1 cellular context compared by ENCODE assay signal in the genomic region with DNA sequence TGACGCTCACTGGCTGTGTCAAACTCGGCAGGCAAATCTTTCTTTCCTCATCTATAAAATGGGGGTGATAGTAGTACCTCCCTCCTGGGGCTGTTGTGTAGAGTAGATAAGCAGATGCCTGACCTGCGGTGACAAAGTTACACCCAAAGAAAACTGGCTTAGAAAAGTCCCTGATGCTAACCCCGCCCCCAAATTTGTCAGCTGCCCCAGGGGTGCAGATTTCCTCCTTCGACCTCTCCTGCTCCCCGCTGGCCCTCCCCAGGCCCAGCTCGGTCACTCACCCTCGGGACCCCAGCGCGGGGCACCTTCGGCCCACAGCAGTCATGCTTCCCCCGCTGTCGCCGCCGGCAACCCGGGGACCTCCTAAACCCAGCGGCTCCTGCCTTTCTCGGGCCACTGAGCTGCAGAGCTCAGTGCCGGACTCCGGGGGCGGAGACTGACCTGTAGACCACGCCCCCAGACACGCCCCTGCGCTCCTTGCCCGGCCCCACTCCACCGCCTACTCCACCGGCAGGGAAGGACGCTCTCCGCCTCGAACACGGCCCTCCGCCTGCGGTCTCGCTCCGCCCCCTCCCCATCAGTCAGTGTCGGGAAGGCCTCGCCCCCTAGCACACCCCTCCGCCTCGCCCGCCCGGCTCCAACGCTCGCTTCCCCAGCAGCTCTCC.
TF ChIP-seq lines count a peak whose summit lies in the region.

No MANE protein-coding gene starts in this region.

TF ChIP-seq in HepG2, 621 proteins besides CTCF, POLR2A, EP300 and RAD21 (continued from another document):
- TF ChIP-seq ZFY (CRISPR knock-in tag; IDR thresholded peaks at IDR 0.05) (0 out of 2 replicates have a peak, but pooled peaks have one; percentile 16), NFKB2 (CRISPR knock-in tag; IDR thresholded peaks at IDR 0.05; ENCODE audit: borderline replicate concordance) (peak; percentile 44; the same call in 1 of the 2 replicates), SP5 (CRISPR knock-in tag; IDR thresholded peaks at IDR 0.05; ENCODE audit: borderline replicate concordance, low read depth) (peak; percentile 84; the same call in 1 of the 2 replicates), ZNF75D (CRISPR knock-in tag; IDR thresholded peaks at IDR 0.05; ENCODE audit: borderline replicate concordance) (no peak), ZNF850 (CRISPR knock-in tag; conservative IDR thresholded peaks at IDR 0.05) (no peak), KLF16 (CRISPR knock-in tag; IDR thresholded peaks at IDR 0.05) (no peak)
